Comparison of ENCODE assay signal across 8 cellular contexts in genomic region chr2:157875720-157876065, GRCh38. TPM values are rescaled to one million over a fixed set of nuclear protein-coding genes. Genes with fewer than 3 reads are reported as not detected.
A peak's percentile ranks its signal among the peaks of the same experiment; 100 is the strongest.
DNase-seq lines count a peak whose midpoint lies in the region; ATAC-seq and TF ChIP-seq lines count a peak whose summit lies in the region.

No MANE protein-coding gene starts in this region.

- no peak for TF ChIP-seq POLR2A in spleen (IDR thresholded peaks at IDR 0.05)

- H3K9ac ChIP-seq in NT2/D1 (ENCODE audit: insufficient read length, low read depth) = peak overlapping the region; percentile 88

- TF ChIP-seq CTCF in spleen (IDR thresholded peaks at IDR 0.05 in 8 of 11, conservative IDR thresholded peaks at IDR 0.05 in 3 of 11) = no peak

- DNase-seq in DMS 273 (lab: John Stamatoyannopoulos, UW; ENCODE audit: unreplicated experiment) (peak; percentile 82), DMS 273 treated with DMSO at 0.1 percent for 48 hours (lab: John Stamatoyannopoulos, UW) (no peak), NT2/D1 (ENCODE audit: low read depth, low spot score) (no peak), spleen (peak; percentile 92), NCI-H510A treated with DMSO at 0.1 percent for 48 hours (lab: John Stamatoyannopoulos, UW) (no peak)
- peak; percentile 27 for DNase-seq in activated naive CD8-positive, alpha-beta T cell treated with anti-CD3 and anti-CD28 coated beads, Interleukin-2, amount 50 U/mL, for 16 hours (ENCODE audit: low read depth, low spot score)

- peaks cover 2% of the 10 kb centered on the region for H3K36me3 ChIP-seq in NT2/D1 (ENCODE audit: insufficient read depth, insufficient read length, low read length)
- H3K36me3 ChIP-seq in spleen = no peaks in the 10 kb centered on the region

- WGBS in spleen, 5 donors = 0 to 3% (median 2%) methylated on average over 18 to 49 of the region's 49 CpGs; no CpG with 5 or more reads in 1 of the 5 donors

- intact Hi-C loops in spleen (cut with DNase I; ENCODE audit: low total_unique reads) = no loop called here

- H3K4me1 ChIP-seq in NT2/D1 (ENCODE audit: insufficient read depth, insufficient read length) (no peaks in the 10 kb centered on the region), spleen (peaks cover 0 to 32% (median 27%) of the 10 kb centered on the region in 6 donors)

- H3K4me3 ChIP-seq in NT2/D1 (ENCODE audit: insufficient read length, low read depth) (peak overlapping the region; percentile 79), iPS-11a (ENCODE audit: low read depth, low read length) (peak overlapping the region; percentile 73), spleen (peak overlapping the region; percentile 78 to 98 (median 87))

- H3K27ac ChIP-seq in spleen = peak overlapping the region in 7 of 8 donors; percentile 87 to 96 (median 93)

- H3K27me3 ChIP-seq in NT2/D1 (ENCODE audit: insufficient read depth, insufficient read length) = no peaks in the 10 kb centered on the region
- H3K27me3 ChIP-seq in spleen (replicated peaks in 1 of 7) = peaks cover 0 to 3% (median 0%) of the 10 kb centered on the region in 7 donors

- ATAC-seq in HG02623 (IDR thresholded peaks at IDR 0.05; ENCODE audit: unreplicated experiment) = peak; percentile 39

- H3K9me3 ChIP-seq in NT2/D1 (ENCODE audit: insufficient read depth, low read length) (no peaks in the 10 kb centered on the region), spleen (no peaks in the 10 kb centered on the region)

RNA-seq across cellular contexts. Expression of gene ACVR1, which starts 0.4 kb away (rescaled TPM):
- 10 to 100 TPM; 11.7 to 23.8 (median 14.1) TPM for total RNA-seq in spleen
- polyA plus RNA-seq in spleen = 1 to 10 TPM; 2.1 to 3.5 (median 2.6) TPM

Comparison
In these comparisons a context has a peak if more than half of its experiments do, and no peak if none do; other contexts are left out.
1. DNase-seq: peak in DMS 273 (single experiment), activated naive CD8-positive, alpha-beta T cell treated with anti-CD3 and anti-CD28 coated beads, Interleukin-2, amount 50 U/mL, for 16 hours (single experiment) and spleen (single experiment); none in DMS 273 treated with DMSO at 0.1 percent for 48 hours (single experiment), NT2/D1 (single experiment) and NCI-H510A treated with DMSO at 0.1 percent for 48 hours (single experiment).
2. Peak in every context shown above with its lines, with median percentiles within 50 percentile points of each other: H3K4me3 ChIP-seq.